ENCODE assay signal across 18 cellular contexts in genomic region chr12:4159851-4160250, GRCh38.
DNase-seq lines count a peak whose midpoint lies in the region; ATAC-seq, FAIRE-seq and TF ChIP-seq lines count a peak whose summit lies in the region.
"Had no signal": no experiment of that assay in that cellular context is flagged by ENCODE, and none has a peak within 500 bp of the region (broad histone marks: within the 10 kb centered on the region; RNA-seq: fewer than 3 reads in every experiment).

No MANE protein-coding gene starts in this region.

- no peaks in the 10 kb centered on the region for H3K9me3 Mint-ChIP-seq in activated T-cell treated with anti-CD3 and anti-CD28 coated beads, Interleukin-2, amount 50 U/mL, for 24 hours
- H3K9me3 Mint-ChIP-seq in activated T-cell treated with anti-CD3 and anti-CD28 coated beads, Interleukin-2, amount 50 U/mL, for 4 hours: no peaks in the 10 kb centered on the region
- no peaks in the 10 kb centered on the region for H3K9me3 Mint-ChIP-seq in activated T-helper 17 cell treated with anti-CD3 and anti-CD28 coated beads, Interleukin-2, amount 50 U/mL, for 72 hours
- H3K9me3 Mint-ChIP-seq in glutamatergic neuron (ENCODE audit: unreplicated experiment): no peaks in the 10 kb centered on the region
- H3K9me3 Mint-ChIP-seq: CD4-positive, alpha-beta memory T cell had no signal

- FAIRE-seq in GM12891 (lab: Jason Lieb, UNC): no peak
- FAIRE-seq: A549, GM12878, GM19239 had no signal

- peaks cover 74% of the 10 kb centered on the region for H3K4me1 Mint-ChIP-seq in activated T-cell treated with anti-CD3 and anti-CD28 coated beads, Interleukin-2, amount 50 U/mL, for 24 hours (ENCODE audit: low read depth)
- H3K4me1 Mint-ChIP-seq in activated T-cell treated with anti-CD3 and anti-CD28 coated beads, Interleukin-2, amount 50 U/mL, for 4 hours (ENCODE audit: low read depth): peaks cover 44% of the 10 kb centered on the region
- H3K4me1 Mint-ChIP-seq in T-helper 17 cell: peaks cover 14% of the 10 kb centered on the region
- H3K4me1 Mint-ChIP-seq in activated T-helper 17 cell treated with anti-CD3 and anti-CD28 coated beads, Interleukin-2, amount 50 U/mL, for 72 hours: peaks cover 33% of the 10 kb centered on the region
- peaks cover 5% of the 10 kb centered on the region for H3K4me1 Mint-ChIP-seq in glutamatergic neuron (ENCODE audit: low read depth, unreplicated experiment)

- no peak for DNase-seq in activated T-cell treated with anti-CD3 and anti-CD28 coated beads, Interleukin-2, amount 50 U/mL, for 24 hours
- DNase-seq in activated T-cell treated with anti-CD3 and anti-CD28 coated beads, Interleukin-2, amount 50 U/mL, for 4 hours: no peak
- DNase-seq in T-helper 17 cell (no peak), left lobe of liver (ENCODE audit: low spot score) (no peak), GM12891 (ENCODE audit: insufficient read length, low spot score) (no peak), glutamatergic neuron (no peak)
- DNase-seq: CD4-positive, alpha-beta memory T cell; DMS153; GF-D8; H9; NCI-H1436; NCI-H2029; NCI-H345; NCI-H526 had no signal

- no peak for ATAC-seq in activated T-cell treated with anti-CD3 and anti-CD28 coated beads, Interleukin-2, amount 50 U/mL, for 4 hours
- ATAC-seq in T-helper 17 cell (no peak), left lobe of liver (peak; percentile 26)
- no peak for ATAC-seq in activated T-helper 17 cell treated with anti-CD3 and anti-CD28 coated beads, Interleukin-2, amount 50 U/mL, for 72 hours (replicated peaks)
- ATAC-seq: A549 had no signal

- H3K27ac Mint-ChIP-seq in activated T-cell treated with anti-CD3 and anti-CD28 coated beads, Interleukin-2, amount 50 U/mL, for 24 hours: peak overlapping the region; percentile 89
- H3K27ac Mint-ChIP-seq in T-helper 17 cell (peak overlapping the region; percentile 8), glutamatergic neuron (ENCODE audit: unreplicated experiment) (no peak overlapping the region)
- peak overlapping the region; percentile 7 for H3K27ac Mint-ChIP-seq in activated T-helper 17 cell treated with anti-CD3 and anti-CD28 coated beads, Interleukin-2, amount 50 U/mL, for 72 hours
- H3K27ac Mint-ChIP-seq: H9 had no signal

- TF ChIP-seq POLR2A in GM12891 (IDR thresholded peaks at IDR 0.05; ENCODE audit: low read depth, low read length): no peak

- TF ChIP-seq CTCF in glutamatergic neuron (IDR thresholded peaks at IDR 0.05; ENCODE audit: partially characterized antibody, unreplicated experiment): no peak

- H3K4me3 Mint-ChIP-seq in activated T-cell treated with anti-CD3 and anti-CD28 coated beads, Interleukin-2, amount 50 U/mL, for 24 hours: peak overlapping the region; percentile 8
- no peak overlapping the region for H3K4me3 Mint-ChIP-seq in activated T-cell treated with anti-CD3 and anti-CD28 coated beads, Interleukin-2, amount 50 U/mL, for 4 hours
- H3K4me3 Mint-ChIP-seq in T-helper 17 cell (no peak overlapping the region), glutamatergic neuron (ENCODE audit: unreplicated experiment) (no peak overlapping the region)
- peak overlapping the region; percentile 29 for H3K4me3 Mint-ChIP-seq in activated T-helper 17 cell treated with anti-CD3 and anti-CD28 coated beads, Interleukin-2, amount 50 U/mL, for 72 hours
- H3K4me3 Mint-ChIP-seq: CD4-positive, alpha-beta memory T cell; H9 had no signal

- H3K36me3 Mint-ChIP-seq in activated T-cell treated with anti-CD3 and anti-CD28 coated beads, Interleukin-2, amount 50 U/mL, for 24 hours (ENCODE audit: low read depth): no peaks in the 10 kb centered on the region
- no peaks in the 10 kb centered on the region for H3K36me3 Mint-ChIP-seq in activated T-cell treated with anti-CD3 and anti-CD28 coated beads, Interleukin-2, amount 50 U/mL, for 4 hours (ENCODE audit: insufficient read depth)
- H3K36me3 Mint-ChIP-seq in T-helper 17 cell (ENCODE audit: low read depth) (peaks cover 2% of the 10 kb centered on the region), glutamatergic neuron (ENCODE audit: unreplicated experiment) (peaks cover 8% of the 10 kb centered on the region)
- H3K36me3 Mint-ChIP-seq in activated T-helper 17 cell treated with anti-CD3 and anti-CD28 coated beads, Interleukin-2, amount 50 U/mL, for 72 hours (ENCODE audit: low read depth): no peaks in the 10 kb centered on the region
- H3K36me3 Mint-ChIP-seq: CD4-positive, alpha-beta memory T cell had no signal

- no peaks in the 10 kb centered on the region for H3K9me3 ChIP-seq in T-helper 17 cell (ENCODE audit: control insufficient read depth, low read length, poor library complexity, severe bottlenecking)
- H3K9me3 ChIP-seq: A549 had no signal

- H3K27me3 Mint-ChIP-seq in activated T-cell treated with anti-CD3 and anti-CD28 coated beads, Interleukin-2, amount 50 U/mL, for 24 hours: no peaks in the 10 kb centered on the region
- H3K27me3 Mint-ChIP-seq in activated T-cell treated with anti-CD3 and anti-CD28 coated beads, Interleukin-2, amount 50 U/mL, for 4 hours (ENCODE audit: low read depth): no peaks in the 10 kb centered on the region
- H3K27me3 Mint-ChIP-seq in T-helper 17 cell (no peaks in the 10 kb centered on the region), glutamatergic neuron (ENCODE audit: unreplicated experiment) (peaks cover 3% of the 10 kb centered on the region)
- H3K27me3 Mint-ChIP-seq in activated T-helper 17 cell treated with anti-CD3 and anti-CD28 coated beads, Interleukin-2, amount 50 U/mL, for 72 hours: no peaks in the 10 kb centered on the region
- H3K27me3 Mint-ChIP-seq: CD4-positive, alpha-beta memory T cell had no signal

TF ChIP-seq in GM12891, 5 proteins besides CTCF, POLR2A, EP300 and RAD21:
- TF ChIP-seq SPI1 (IDR thresholded peaks at IDR 0.05; ENCODE audit: low read depth, low read length): no peak
- TF ChIP-seq POLR2AphosphoS5 (IDR thresholded peaks at IDR 0.05; ENCODE audit: low read depth, low read length): no peak
- no peak for TF ChIP-seq TAF1 (IDR thresholded peaks at IDR 0.05; ENCODE audit: low read depth, low read length)
- no peak for TF ChIP-seq PAX5 (IDR thresholded peaks at IDR 0.05; ENCODE audit: insufficient read depth, low read length, severe bottlenecking)
- TF ChIP-seq POU2F2 (IDR thresholded peaks at IDR 0.05; ENCODE audit: low read depth, low read length): no peak

Comparison
In these comparisons a context has a peak if more than half of its experiments do, and no peak if none do; other contexts are left out.
1. H3K4me3 Mint-ChIP-seq: peak in activated T-cell treated with anti-CD3 and anti-CD28 coated beads, Interleukin-2, amount 50 U/mL, for 24 hours (single experiment) and activated T-helper 17 cell treated with anti-CD3 and anti-CD28 coated beads, Interleukin-2, amount 50 U/mL, for 72 hours (single experiment); none in activated T-cell treated with anti-CD3 and anti-CD28 coated beads, Interleukin-2, amount 50 U/mL, for 4 hours (single experiment), T-helper 17 cell (single experiment) and glutamatergic neuron (single experiment).